Comparison of ENCODE assay signal across 24 cellular contexts in genomic region chr4:130080872-130081451, GRCh38.
DNase-seq lines count a peak whose midpoint lies in the region; ATAC-seq, FAIRE-seq and TF ChIP-seq lines count a peak whose summit lies in the region.
"Had no signal": no experiment of that assay in that cellular context is flagged by ENCODE, and none has a peak within 500 bp of the region (broad histone marks: within the 10 kb centered on the region; RNA-seq: fewer than 3 reads in every experiment).

No MANE protein-coding gene starts in this region.

- H3K79me2 ChIP-seq in HCT116 (ENCODE audit: insufficient read depth, low read length) (no peaks in the 10 kb centered on the region), SU-DHL-6 (ENCODE audit: insufficient read depth, low read length) (no peaks in the 10 kb centered on the region)

- no peak overlapping the region for H3K9ac ChIP-seq in HCT116 (ENCODE audit: low read length)
- no peak overlapping the region for H3K9ac ChIP-seq in SU-DHL-6 (ENCODE audit: low read length)
- H3K9ac ChIP-seq: SK-N-SH had no signal

- intact Hi-C loops in HCT116 (cut with micrococcal nuclease) (no loop called here), pancreas (cut with DNase I) (no loop called here), ascending aorta (cut with DNase I) (no loop called here)

- no peak for TF ChIP-seq RAD21 in HCT116 (IDR thresholded peaks at IDR 0.05; ENCODE audit: low read depth)

- H2AFZ ChIP-seq in HCT116 (ENCODE audit: low read depth, low read length, poor library complexity, severe bottlenecking) (peak overlapping the region; percentile 43), SU-DHL-6 (ENCODE audit: low read depth, low read length, severe bottlenecking) (peak overlapping the region; percentile 48)

- H4K20me1 ChIP-seq in HCT116 (ENCODE audit: insufficient read depth): no peaks in the 10 kb centered on the region
- no peaks in the 10 kb centered on the region for H4K20me1 ChIP-seq in SU-DHL-6 (ENCODE audit: low read depth, low read length)

- H3K4me3 ChIP-seq in HCT116 (replicated peaks in 1 of 2; ENCODE audit: low read depth in 1 of 2, low read length in 2 of 2): no peak overlapping the region
- H3K4me3 ChIP-seq in SU-DHL-6 (ENCODE audit: insufficient read depth, low read length, poor library complexity, severe bottlenecking): no peak overlapping the region
- H3K4me3 ChIP-seq in pancreas: no peak overlapping the region
- no peak overlapping the region for H3K4me3 ChIP-seq in tibial nerve
- no peak overlapping the region for H3K4me3 ChIP-seq in ascending aorta
- H3K4me3 ChIP-seq: left lung, thyroid gland had no signal

- H3K27ac ChIP-seq in HCT116 (ENCODE audit: low read depth, low read length): no peak overlapping the region
- H3K27ac ChIP-seq in SU-DHL-6 (ENCODE audit: low read depth, low read length): no peak overlapping the region
- H3K27ac ChIP-seq in foreskin keratinocyte: no peak overlapping the region
- H3K27ac ChIP-seq in pancreas: no peak overlapping the region
- no peak overlapping the region for H3K27ac ChIP-seq in tibial nerve
- H3K27ac ChIP-seq in ascending aorta: no peak overlapping the region
- H3K27ac ChIP-seq: left lung, thyroid gland had no signal

- no peaks in the 10 kb centered on the region for H3F3A ChIP-seq in SU-DHL-6 (ENCODE audit: insufficient read depth)

- no TSS peak for BruUV-seq in HCT116 (replicated peaks; lab: Mats Ljungman, UMichigan)

- ATAC-seq in HCT116 (no peak), foreskin keratinocyte (no peak), pancreas (peak; percentile 46 to 81 (median 66))
- ATAC-seq: activated naive CD8-positive, alpha-beta T cell treated with anti-CD3 and anti-CD28 coated beads, Interleukin-2, amount 50 U/mL, for 24 hours; left lung had no signal

- no peaks in the 10 kb centered on the region for H3K9me3 ChIP-seq in HCT116 (ENCODE audit: control insufficient read depth in 1 of 2, insufficient read depth in 1 of 2, low read depth in 1 of 2, low read length in 2 of 2)
- H3K9me3 ChIP-seq in SU-DHL-6 (ENCODE audit: insufficient read depth, low read length): no peaks in the 10 kb centered on the region
- H3K9me3 ChIP-seq in pancreas: no peaks in the 10 kb centered on the region
- H3K9me3 ChIP-seq in tibial nerve: no peaks in the 10 kb centered on the region
- no peaks in the 10 kb centered on the region for H3K9me3 ChIP-seq in ascending aorta
- H3K9me3 ChIP-seq: left lung, SK-N-SH, thyroid gland had no signal

- H3K9me2 ChIP-seq in HCT116 (ENCODE audit: insufficient read depth): no peaks in the 10 kb centered on the region
- no peaks in the 10 kb centered on the region for H3K9me2 ChIP-seq in SU-DHL-6 (replicated peaks; ENCODE audit: insufficient read depth, low read length)
- H3K9me2 ChIP-seq: SK-N-SH had no signal

- no peaks in the 10 kb centered on the region for H3K4me1 ChIP-seq in HCT116 (ENCODE audit: control insufficient read depth in 1 of 2, insufficient read depth in 2 of 2, low read length in 2 of 2)
- peaks cover 11% of the 10 kb centered on the region for H3K4me1 ChIP-seq in foreskin keratinocyte
- H3K4me1 ChIP-seq in pancreas: no peaks in the 10 kb centered on the region
- no peaks in the 10 kb centered on the region for H3K4me1 ChIP-seq in tibial nerve
- no peaks in the 10 kb centered on the region for H3K4me1 ChIP-seq in ascending aorta
- H3K4me1 ChIP-seq: left lung, thyroid gland had no signal

- DNase-seq in HCT116 (ENCODE audit: low read depth, low spot score): no peak
- peak; percentile 19 to 58 for DNase-seq in foreskin keratinocyte
- DNase-seq in pancreas: peak in 3 of 6 donors; percentile 9 to 21 (median 16)
- no peak for DNase-seq in tibial nerve (ENCODE audit: low spot score in 2 of 2)
- DNase-seq in SKM-1 (lab: John Stamatoyannopoulos, UW; ENCODE audit: unreplicated experiment): no peak
- no peak for DNase-seq in ascending aorta (ENCODE audit: low spot score in 2 of 2)
- DNase-seq: activated CD4-positive, alpha-beta memory T cell treated with anti-CD3 and anti-CD28 coated beads for 36 hours; activated gamma-delta T cell; activated naive CD8-positive, alpha-beta T cell treated with anti-CD3 and anti-CD28 coated beads, Interleukin-2, amount 50 U/mL, for 24 hours; activated T-cell treated with anti-CD3 and anti-CD28 coated beads for 4 hours; CD4-positive, alpha-beta T cell; cortex of kidney; HFFc6; left lung; NCI-H1417 treated with DMSO at 0.1 percent for 48 hours; NCI-H2107; NCI-H510A; NK-92 treated with Interleukin-12 subunit alpha and Interleukin-12 subunit beta, amount 100 ng/mL, for 24 hours; SK-N-SH; stimulated activated CD4-positive, alpha-beta T cell treated with anti-CD3 and anti-CD28 coated beads, Interleukin-4, amount 100 ng/mL, for 24 hours; stimulated activated naive CD4-positive, alpha-beta T cell treated with Interleukin-2 at 50 U/mL for 16 hours; thyroid gland had no signal

- H3K4me2 ChIP-seq in HCT116 (ENCODE audit: low read length): no peak overlapping the region
- H3K4me2 ChIP-seq in SU-DHL-6 (ENCODE audit: low read depth, low read length, poor library complexity, severe bottlenecking): no peak overlapping the region
- H3K4me2 ChIP-seq: SK-N-SH had no signal

- TF ChIP-seq CTCF in HCT116 (IDR thresholded peaks at IDR 0.05 in 2 of 3, conservative IDR thresholded peaks at IDR 0.05 in 1 of 3; ENCODE audit: borderline replicate concordance in 1 of 3, insufficient read depth in 1 of 3, low read depth in 2 of 3, low read length in 2 of 3) (no peak), SU-DHL-6 (IDR thresholded peaks at IDR 0.05; ENCODE audit: insufficient read depth, low read length, poor library complexity, severe bottlenecking) (no peak), foreskin keratinocyte (conservative IDR thresholded peaks at IDR 0.05) (no peak), pancreas (IDR thresholded peaks at IDR 0.05) (no peak), tibial nerve (IDR thresholded peaks at IDR 0.05) (no peak), ascending aorta (IDR thresholded peaks at IDR 0.05) (no peak)

- 53 to 60% methylated on average over 4 of the region's 4 CpGs for WGBS in pancreas, 2 donors
- 76 to 78% methylated on average over 4 of the region's 4 CpGs for WGBS in tibial nerve, 2 donors

- RAD21 ChIA-PET in HCT116 (lab: Charles Lee; ENCODE audit: low non-redundant PET in 1 of 2, low total read pairs in 2 of 2, uncharacterized antibody in 2 of 2, unreplicated experiment in 2 of 2): no interaction called here

- no peaks in the 10 kb centered on the region for H3K27me3 ChIP-seq in HCT116 (ENCODE audit: insufficient read depth, low read length)
- no peaks in the 10 kb centered on the region for H3K27me3 ChIP-seq in SU-DHL-6 (ENCODE audit: low read length)
- no peaks in the 10 kb centered on the region for H3K27me3 ChIP-seq in foreskin keratinocyte
- H3K27me3 ChIP-seq in pancreas: no peaks in the 10 kb centered on the region
- no peaks in the 10 kb centered on the region for H3K27me3 ChIP-seq in tibial nerve
- no peaks in the 10 kb centered on the region for H3K27me3 ChIP-seq in ascending aorta
- H3K27me3 ChIP-seq: left lung, thyroid gland had no signal

- CTCF ChIA-PET in HCT116 (lab: Charles Lee): no interaction called here

- POLR2A ChIA-PET in HCT116 (lab: Charles Lee): no interaction called here

- TF ChIP-seq POLR2A in HCT116 (IDR thresholded peaks at IDR 0.05; ENCODE audit: borderline replicate concordance, extremely low read depth, insufficient read depth, insufficient read length) (no peak), tibial nerve (IDR thresholded peaks at IDR 0.05) (no peak)

- H3K36me3 ChIP-seq in HCT116 (ENCODE audit: control insufficient read depth in 1 of 2, insufficient read depth in 2 of 2, low read length in 2 of 2) (no peaks in the 10 kb centered on the region), SU-DHL-6 (ENCODE audit: low read length) (no peaks in the 10 kb centered on the region), pancreas (no peaks in the 10 kb centered on the region), tibial nerve (no peaks in the 10 kb centered on the region), ascending aorta (no peaks in the 10 kb centered on the region)
- H3K36me3 ChIP-seq: left lung, thyroid gland had no signal

- FAIRE-seq in pancreas (lab: Jason Lieb, UNC): no peak
- FAIRE-seq: RCC 7860 had no signal

- no peak for TF ChIP-seq EP300 in tibial nerve (IDR thresholded peaks at IDR 0.05)

TF ChIP-seq in HCT116, 20 proteins besides CTCF, POLR2A, EP300 and RAD21:
- TF ChIP-seq EZH2 (IDR thresholded peaks at IDR 0.05) (no peak), YY1 (IDR thresholded peaks at IDR 0.05; ENCODE audit: extremely low read depth, insufficient replicate concordance, low read depth, low read length) (no peak), SRF (IDR thresholded peaks at IDR 0.05; ENCODE audit: low read depth) (no peak), CBX3 (IDR thresholded peaks at IDR 0.05; ENCODE audit: low read depth) (no peak), EZH2phosphoT487 (IDR thresholded peaks at IDR 0.05; ENCODE audit: borderline replicate concordance) (no peak), ZFX (IDR thresholded peaks at IDR 0.05) (no peak)

Comparison
In these comparisons a context has a peak if more than half of its experiments do, and no peak if none do; other contexts are left out.
1. ATAC-seq: peak in pancreas (4 of 4); none in HCT116 (single experiment) and foreskin keratinocyte (single experiment).
2. DNase-seq: peak in foreskin keratinocyte (2 of 2); none in HCT116 (single experiment), tibial nerve (0 of 2), SKM-1 (single experiment) and ascending aorta (0 of 2).